18 cellular contexts compared by ENCODE assay signal in genomic region chr20:10125757-10126156, GRCh38.
A peak's percentile ranks its signal among the peaks of the same experiment; 100 is the strongest.
DNase-seq lines count a peak whose midpoint lies in the region; ATAC-seq and TF ChIP-seq lines count a peak whose summit lies in the region.
"Had no signal": no experiment of that assay in that cellular context is flagged by ENCODE, and none has a peak within 500 bp of the region (broad histone marks: within the 10 kb centered on the region; RNA-seq: fewer than 3 reads in every experiment).

No MANE protein-coding gene starts in this region.

- no peaks in the 10 kb centered on the region for H3K9me3 ChIP-seq in fibroblast of lung (ENCODE audit: control insufficient read depth, insufficient read depth, low read depth, low read length)

- no peaks in the 10 kb centered on the region for H3K79me2 ChIP-seq in fibroblast of lung (ENCODE audit: control insufficient read depth, insufficient read depth, low read length)

- H3K36me3 ChIP-seq in fibroblast of lung (ENCODE audit: control insufficient read depth, insufficient read depth, low read length) = no peaks in the 10 kb centered on the region

- no peak overlapping the region for H3K9ac ChIP-seq in fibroblast of lung (ENCODE audit: insufficient read depth, low read length)

- H3K4me3 ChIP-seq in fibroblast of lung (replicated peaks in 1 of 4; ENCODE audit: control extremely low read depth in 1 of 4, insufficient read depth in 1 of 4, low read depth in 3 of 4, low read length in 4 of 4) = no peak overlapping the region

- H3K4me1 ChIP-seq in fibroblast of lung (ENCODE audit: control insufficient read depth, extremely low read depth, insufficient read depth, low read length) = no peaks in the 10 kb centered on the region

- TF ChIP-seq CTCF in fibroblast of lung (conservative IDR thresholded peaks at IDR 0.05 in 1 of 2, IDR thresholded peaks at IDR 0.05 in 1 of 2; ENCODE audit: low read depth in 1 of 2, low read length in 2 of 2) (no peak), omental fat pad (IDR thresholded peaks at IDR 0.05) (no peak)

- H3K27me3 ChIP-seq in fibroblast of lung (ENCODE audit: control insufficient read depth, insufficient read depth, low read length) = no peaks in the 10 kb centered on the region

- H3K4me2 ChIP-seq in fibroblast of lung (ENCODE audit: extremely low read depth, insufficient read depth, low read length) = no peak overlapping the region

- no peak overlapping the region for H2AFZ ChIP-seq in fibroblast of lung (ENCODE audit: low read length)

- no peaks in the 10 kb centered on the region for H4K20me1 ChIP-seq in fibroblast of lung (ENCODE audit: control insufficient read depth, extremely low read depth, insufficient read depth, low read length)

- peak; percentile 70 for ATAC-seq in omental fat pad (ENCODE audit: low FRiP score)
- ATAC-seq: HepG2 had no signal

- no peak overlapping the region for H3K27ac ChIP-seq in fibroblast of lung (ENCODE audit: insufficient read depth, low read length)

- DNase-seq in EL (peak; percentile 51), RPMI7951 (ENCODE audit: low read depth) (peak; percentile 65), fibroblast of lung (ENCODE audit: low read depth in 2 of 2) (peak; percentile 57 to 77), omental fat pad (ENCODE audit: low spot score) (no peak), putamen (ENCODE audit: low spot score) (no peak), NCI-H82 treated with DMSO at 0.1 percent for 48 hours (lab: John Stamatoyannopoulos, UW; ENCODE audit: unreplicated experiment) (no peak), activated gamma-delta T cell treated with Interleukin-2 at 50 U/mL for 16 hours (no peak)
- DNase-seq: AML-193; CD4-positive, alpha-beta T cell; DND-41; HFFc6; Karpas-422; NCI-H1417 treated with DMSO at 0.1 percent for 48 hours; NCI-H2029 treated with DMSO at 0.1 percent for 48 hours; NCI-H524 treated with DMSO at 0.1 percent for 48 hours; NK-92 treated with Interleukin-12 subunit alpha and Interleukin-12 subunit beta, amount 100 ng/mL, for 24 hours; SHP77 had no signal

Comparison
In these comparisons a context has a peak if more than half of its experiments do, and no peak if none do; other contexts are left out.
1. DNase-seq: peak in EL (single experiment), RPMI7951 (single experiment) and fibroblast of lung (2 of 2); none in omental fat pad (single experiment), putamen (single experiment), NCI-H82 treated with DMSO at 0.1 percent for 48 hours (single experiment) and activated gamma-delta T cell treated with Interleukin-2 at 50 U/mL for 16 hours (single experiment).